39 cellular contexts compared by ENCODE assay signal in the genomic region with DNA sequence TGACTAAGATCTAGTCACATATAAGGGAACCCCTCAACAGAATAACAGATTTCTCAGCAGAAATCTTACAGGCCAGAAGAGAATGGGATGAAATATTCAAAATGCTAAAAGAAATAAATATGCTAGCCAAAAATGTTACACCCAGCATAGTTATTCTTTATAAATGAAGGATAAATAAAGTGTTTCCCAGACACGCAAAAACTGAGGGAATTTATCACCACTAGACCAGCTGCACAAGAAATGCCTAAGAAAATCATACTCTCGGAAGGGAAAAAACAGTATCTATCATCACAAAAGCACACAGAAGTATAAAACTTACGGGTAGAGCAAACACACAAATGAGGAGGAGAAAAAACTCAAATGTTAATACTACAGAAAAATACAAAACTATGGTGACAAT.
"Had no signal": no experiment of that assay in that cellular context is flagged by ENCODE, and none has a peak within 500 bp of the region (broad histone marks: within the 10 kb centered on the region; RNA-seq: fewer than 3 reads in every experiment).

No MANE protein-coding gene starts in this region.

- H3K4me1 ChIP-seq: adrenal gland, breast epithelium, esophagus muscularis mucosa, foreskin keratinocyte, gastrocnemius medialis had no signal

- H3K36me3 ChIP-seq: adrenal gland, breast epithelium, cardiac muscle cell, esophagus muscularis mucosa, gastrocnemius medialis, WERI-Rb-1 had no signal

- H3K4me1 Mint-ChIP-seq: activated B cell treated with CpG ODN at 0.5 μM for 24 hours; activated CD8-positive, alpha-beta memory T cell treated with anti-CD3 and anti-CD28 coated beads, Interleukin-2, amount 10 ng/mL, durations not matched to agents 7 days and 5 days; activated naive CD4-positive, alpha-beta T cell treated with anti-CD3 and anti-CD28 coated beads, Interleukin-2, amount 50 U/mL, for 24 hours; activated naive CD8-positive, alpha-beta T cell treated with anti-CD3 and anti-CD28 coated beads for 36 hours; activated naive CD8-positive, alpha-beta T cell treated with anti-CD3 and anti-CD28 coated beads, Interleukin-2, amount 50 U/mL, for 24 hours; brain; T-helper 17 cell had no signal

- DNase-seq: activated B cell treated with CpG ODN at 0.5 μM for 24 hours; activated CD4-positive, alpha-beta T cell treated with anti-CD3 and anti-CD28 coated beads for 48 hours; activated CD4-positive, alpha-beta T cell treated with anti-CD3 and anti-CD28 coated beads, Interleukin-2, amount 50 U/mL, for 1 hour; activated CD4-positive, alpha-beta T cell treated with anti-CD3 and anti-CD28 coated beads, Interleukin-2, amount 50 U/mL, for 48 hours; activated CD8-positive, alpha-beta memory T cell treated with anti-CD3 and anti-CD28 coated beads, Interleukin-2, amount 10 ng/mL, durations not matched to agents 7 days and 5 days; activated CD8-positive, alpha-beta memory T cell treated with anti-CD3 and anti-CD28 coated beads, Interleukin-2, amount 50 U/mL, for 4 hours; activated CD8-positive, alpha-beta T cell treated with anti-CD3 and anti-CD28 coated beads, Interleukin-2, amount 10 ng/mL, durations not matched to agents 7 days and 5 days; activated effector memory CD4-positive, alpha-beta T cell treated with anti-CD3 and anti-CD28 coated beads, Interleukin-2, amount 50 U/mL, for 16 hours; activated naive CD4-positive, alpha-beta T cell treated with anti-CD3 and anti-CD28 coated beads for 36 hours; activated naive CD8-positive, alpha-beta T cell treated with anti-CD3 and anti-CD28 coated beads for 36 hours; activated naive CD8-positive, alpha-beta T cell treated with anti-CD3 and anti-CD28 coated beads, Interleukin-2, amount 50 U/mL, for 24 hours; activated T-cell treated with anti-CD3 and anti-CD28 coated beads, Interleukin-2, amount 50 U/mL, for 1 hour; activated T-cell treated with anti-CD3 and anti-CD28 coated beads, Interleukin-2, amount 50 U/mL, for 48 hours; adrenal gland; amygdala; aorta; central memory CD4-positive, alpha-beta T cell; cerebellar nuclear complex; dorsolateral prefrontal cortex; effector memory CD4-positive, alpha-beta T cell; erythroblast; foreskin keratinocyte; gastrocnemius medialis; glutamatergic neuron; T-helper 1 cell; T-helper 17 cell; T1000; WERI-Rb-1 had no signal

- H3K27me3 Mint-ChIP-seq: activated B cell treated with CpG ODN at 0.5 μM for 24 hours; activated CD8-positive, alpha-beta memory T cell treated with anti-CD3 and anti-CD28 coated beads, Interleukin-2, amount 10 ng/mL, durations not matched to agents 7 days and 5 days; activated naive CD4-positive, alpha-beta T cell treated with anti-CD3 and anti-CD28 coated beads, Interleukin-2, amount 50 U/mL, for 24 hours; activated naive CD8-positive, alpha-beta T cell treated with anti-CD3 and anti-CD28 coated beads for 36 hours; activated naive CD8-positive, alpha-beta T cell treated with anti-CD3 and anti-CD28 coated beads, Interleukin-2, amount 50 U/mL, for 24 hours; brain; dendritic cell treated with granulocyte-macrophage colony-stimulating factor and Interleukin-4, amounts not matched to agents 40 ng/mL and 50 ng/mL, for 4 days; T-helper 17 cell had no signal

- H3K27ac Mint-ChIP-seq: activated B cell treated with CpG ODN at 0.5 μM for 24 hours; activated CD8-positive, alpha-beta memory T cell treated with anti-CD3 and anti-CD28 coated beads, Interleukin-2, amount 10 ng/mL, durations not matched to agents 7 days and 5 days; activated CD8-positive, alpha-beta T cell treated with anti-CD3 and anti-CD28 coated beads, Interleukin-2, amount 10 ng/mL, durations not matched to agents 7 days and 5 days; activated naive CD4-positive, alpha-beta T cell treated with anti-CD3 and anti-CD28 coated beads for 36 hours; activated naive CD4-positive, alpha-beta T cell treated with anti-CD3 and anti-CD28 coated beads, Interleukin-2, amount 50 U/mL, for 24 hours; activated naive CD8-positive, alpha-beta T cell treated with anti-CD3 and anti-CD28 coated beads for 36 hours; activated naive CD8-positive, alpha-beta T cell treated with anti-CD3 and anti-CD28 coated beads, Interleukin-2, amount 50 U/mL, for 24 hours; activated T-helper 1 cell treated with anti-CD3 and anti-CD28 coated beads, Interleukin-12 subunit alpha, Interleukin-12 subunit beta, Interleukin-2, Interleukin-4 antibody, amounts not matched to agents 30 ng/mL and 10 ng/mL and 1 ng/mL, durations not matched to agents 14 hours and 24 hours and 36 hours; activated T-helper 2 cell treated with anti-CD3 and anti-CD28 coated beads, Interferon-gamma antibody, Interleukin-2, Interleukin-4, amounts not matched to agents 10 μg/mL and 5 μg/mL and 100 μg/mL, durations not matched to agents 14 hours and 24 hours and 36 hours; brain; dendritic cell treated with granulocyte-macrophage colony-stimulating factor and Interleukin-4, amounts not matched to agents 40 ng/mL and 50 ng/mL, for 4 days; T-helper 17 cell; T-helper 2 cell treated with Interferon-gamma antibody and Interleukin-4, amounts not matched to agents 5 μg/mL and 100 μg/mL, for 36 hours had no signal

- H3K27me3 ChIP-seq: adrenal gland, breast epithelium, cardiac muscle cell, dorsolateral prefrontal cortex, esophagus muscularis mucosa, foreskin keratinocyte, gastrocnemius medialis had no signal

- H3K4me3 Mint-ChIP-seq: activated B cell treated with CpG ODN at 0.5 μM for 24 hours; activated CD8-positive, alpha-beta memory T cell treated with anti-CD3 and anti-CD28 coated beads, Interleukin-2, amount 10 ng/mL, durations not matched to agents 7 days and 5 days; activated CD8-positive, alpha-beta T cell treated with anti-CD3 and anti-CD28 coated beads, Interleukin-2, amount 10 ng/mL, durations not matched to agents 7 days and 5 days; activated naive CD4-positive, alpha-beta T cell treated with anti-CD3 and anti-CD28 coated beads for 36 hours; activated naive CD4-positive, alpha-beta T cell treated with anti-CD3 and anti-CD28 coated beads, Interleukin-2, amount 50 U/mL, for 24 hours; activated naive CD8-positive, alpha-beta T cell treated with anti-CD3 and anti-CD28 coated beads for 36 hours; activated naive CD8-positive, alpha-beta T cell treated with anti-CD3 and anti-CD28 coated beads, Interleukin-2, amount 50 U/mL, for 24 hours; activated T-helper 1 cell treated with anti-CD3 and anti-CD28 coated beads, Interleukin-12 subunit alpha, Interleukin-12 subunit beta, Interleukin-2, Interleukin-4 antibody, amounts not matched to agents 30 ng/mL and 10 ng/mL and 1 ng/mL, durations not matched to agents 14 hours and 24 hours and 36 hours; brain; dendritic cell treated with granulocyte-macrophage colony-stimulating factor and Interleukin-4, amounts not matched to agents 40 ng/mL and 50 ng/mL, for 4 days; T-helper 17 cell; T-helper 2 cell treated with Interferon-gamma antibody and Interleukin-4, amounts not matched to agents 5 μg/mL and 100 μg/mL, for 36 hours had no signal

- ATAC-seq: activated CD4-positive, CD25-positive, alpha-beta regulatory T cell treated with anti-CD3 and anti-CD28 coated beads, Interleukin-2, amount 50 U/mL, for 24 hours; activated CD8-positive, alpha-beta memory T cell treated with anti-CD3 and anti-CD28 coated beads, Interleukin-2, amount 10 ng/mL, durations not matched to agents 7 days and 5 days; activated CD8-positive, alpha-beta T cell treated with anti-CD3 and anti-CD28 coated beads, Interleukin-2, amount 10 ng/mL, durations not matched to agents 7 days and 5 days; activated naive CD8-positive, alpha-beta T cell treated with anti-CD3 and anti-CD28 coated beads, Interleukin-2, amount 50 U/mL, for 24 hours; foreskin keratinocyte; gastrocnemius medialis; T-helper 17 cell had no signal

- H3K27ac ChIP-seq: adrenal gland, breast epithelium, cardiac muscle cell, coronary artery, dorsolateral prefrontal cortex, esophagus muscularis mucosa, foreskin keratinocyte, gastrocnemius medialis, WERI-Rb-1 had no signal

- H3K9me3 ChIP-seq: adrenal gland, gastrocnemius medialis had no signal

- H3K4me3 ChIP-seq: adrenal gland, breast epithelium, cardiac muscle cell, coronary artery, dorsolateral prefrontal cortex, esophagus muscularis mucosa, gastrocnemius medialis had no signal

- H3K36me3 Mint-ChIP-seq: activated CD8-positive, alpha-beta memory T cell treated with anti-CD3 and anti-CD28 coated beads, Interleukin-2, amount 10 ng/mL, durations not matched to agents 7 days and 5 days; activated naive CD8-positive, alpha-beta T cell treated with anti-CD3 and anti-CD28 coated beads for 36 hours; brain had no signal
